Comparison of ENCODE assay signal across 23 cellular contexts in genomic region chr11:133015457-133015856, GRCh38.
A peak's percentile ranks its signal among the peaks of the same experiment; 100 is the strongest.
DNase-seq lines count a peak whose midpoint lies in the region; ATAC-seq lines count a peak whose summit lies in the region.
"Had no signal": no experiment of that assay in that cellular context is flagged by ENCODE, and none has a peak within 500 bp of the region (broad histone marks: within the 10 kb centered on the region; RNA-seq: fewer than 3 reads in every experiment).

No MANE protein-coding gene starts in this region.

- no peak overlapping the region for H3K4me3 Mint-ChIP-seq in stimulated activated memory B cell treated with anti-CD40 and anti-IgM and Interleukin-4, amounts not matched to agents 10 μg/mL and 1 μg/mL and 100 μg/mL, for 72 hours
- H3K4me3 Mint-ChIP-seq in effector memory CD8-positive, alpha-beta T cell: no peak overlapping the region
- H3K4me3 Mint-ChIP-seq: CD14-positive monocyte; CD4-positive, alpha-beta memory T cell; CD8-positive, alpha-beta memory T cell had no signal

- no peaks in the 10 kb centered on the region for H3K27me3 Mint-ChIP-seq in stimulated activated memory B cell treated with anti-CD40 and anti-IgM and Interleukin-4, amounts not matched to agents 10 μg/mL and 1 μg/mL and 100 μg/mL, for 72 hours
- H3K27me3 Mint-ChIP-seq in effector memory CD8-positive, alpha-beta T cell: no peaks in the 10 kb centered on the region
- H3K27me3 Mint-ChIP-seq: CD4-positive, alpha-beta memory T cell; CD8-positive, alpha-beta memory T cell had no signal

- H3K4me1 Mint-ChIP-seq in stimulated activated memory B cell treated with anti-CD40 and anti-IgM and Interleukin-4, amounts not matched to agents 10 μg/mL and 1 μg/mL and 100 μg/mL, for 72 hours: no peaks in the 10 kb centered on the region
- no peaks in the 10 kb centered on the region for H3K4me1 Mint-ChIP-seq in effector memory CD8-positive, alpha-beta T cell (ENCODE audit: low read depth in 2 of 2)
- H3K4me1 Mint-ChIP-seq: CD14-positive monocyte; CD4-positive, alpha-beta memory T cell; CD4-positive, CD25-positive, alpha-beta regulatory T cell; CD8-positive, alpha-beta memory T cell had no signal

- DNase-seq in NCI-H82 (lab: John Stamatoyannopoulos, UW) (peak; percentile 7), NCI-H82 treated with DMSO at 0.1 percent for 48 hours (lab: John Stamatoyannopoulos, UW; ENCODE audit: unreplicated experiment) (no peak), left lobe of liver (ENCODE audit: low spot score) (no peak)
- DNase-seq in effector memory CD8-positive, alpha-beta T cell: no peak
- no peak for DNase-seq in NK-92 treated with Interleukin-12 subunit alpha and Interleukin-12 subunit beta, amount 100 ng/mL, for 24 hours (lab: John Stamatoyannopoulos, UW)
- DNase-seq: ACHN; BE2C; C1 segment of cervical spinal cord; CD4-positive, alpha-beta memory T cell; CD4-positive, CD25-positive, alpha-beta regulatory T cell; CD8-positive, alpha-beta memory T cell; COR-L47; DMS 273 treated with DMSO at 0.1 percent for 48 hours; DMS153; DMS53; DMS79; DND-41; EL; GDM1 had no signal

- H3K27ac Mint-ChIP-seq in stimulated activated memory B cell treated with anti-CD40 and anti-IgM and Interleukin-4, amounts not matched to agents 10 μg/mL and 1 μg/mL and 100 μg/mL, for 72 hours: no peak overlapping the region
- H3K27ac Mint-ChIP-seq in effector memory CD8-positive, alpha-beta T cell: no peak overlapping the region
- H3K27ac Mint-ChIP-seq: CD14-positive monocyte; CD4-positive, alpha-beta memory T cell; CD4-positive, CD25-positive, alpha-beta regulatory T cell; CD8-positive, alpha-beta memory T cell had no signal

- H3K36me3 Mint-ChIP-seq in stimulated activated memory B cell treated with anti-CD40 and anti-IgM and Interleukin-4, amounts not matched to agents 10 μg/mL and 1 μg/mL and 100 μg/mL, for 72 hours: no peaks in the 10 kb centered on the region
- no peaks in the 10 kb centered on the region for H3K36me3 Mint-ChIP-seq in effector memory CD8-positive, alpha-beta T cell (ENCODE audit: insufficient read depth)
- H3K36me3 Mint-ChIP-seq: CD14-positive monocyte; CD4-positive, alpha-beta memory T cell; CD4-positive, CD25-positive, alpha-beta regulatory T cell; CD8-positive, alpha-beta memory T cell had no signal

- peaks cover 6% of the 10 kb centered on the region for H3K9me3 Mint-ChIP-seq in stimulated activated memory B cell treated with anti-CD40 and anti-IgM and Interleukin-4, amounts not matched to agents 10 μg/mL and 1 μg/mL and 100 μg/mL, for 72 hours
- no peaks in the 10 kb centered on the region for H3K9me3 Mint-ChIP-seq in effector memory CD8-positive, alpha-beta T cell

- peak; percentile 57 for ATAC-seq in left lobe of liver
- peak; percentile 20 for ATAC-seq in stimulated activated memory B cell treated with anti-CD40 and anti-IgM and Interleukin-4, amounts not matched to agents 10 μg/mL and 1 μg/mL and 100 μg/mL, for 72 hours
- no peak for ATAC-seq in effector memory CD8-positive, alpha-beta T cell (replicated peaks)
- ATAC-seq: A549, GM12878 had no signal
